Comparison of ENCODE assay signal across 22 cellular contexts in genomic region chr9:69065660-69066059, GRCh38. TPM values are rescaled to one million over a fixed set of nuclear protein-coding genes. Genes with fewer than 3 reads are reported as not detected.
DNase-seq lines count a peak whose midpoint lies in the region; ATAC-seq and TF ChIP-seq lines count a peak whose summit lies in the region.
"Had no signal": no experiment of that assay in that cellular context is flagged by ENCODE, and none has a peak within 500 bp of the region (broad histone marks: within the 10 kb centered on the region; RNA-seq: fewer than 3 reads in every experiment).

No MANE protein-coding gene starts in this region.

- H3K36me3 ChIP-seq in GM23338 (ENCODE audit: insufficient read depth) (no peaks in the 10 kb centered on the region; the same call in 1 of the 2 replicates), HUES64 (ENCODE audit: insufficient read depth, low read length) (peaks cover 40% of the 10 kb centered on the region)

- H3K4me1 Mint-ChIP-seq in GM23338, result peaks cover 25% of the 10 kb centered on the region
- peaks cover 1% of the 10 kb centered on the region for H3K4me1 Mint-ChIP-seq in activated CD8-positive, alpha-beta T cell treated with anti-CD3 and anti-CD28 coated beads for 36 hours (ENCODE audit: low read depth)
- H3K4me1 Mint-ChIP-seq: CD14-positive monocyte had no signal

- no peak overlapping the region for H3K9ac ChIP-seq in HUES64 (ENCODE audit: low read depth, low read length)
- H3K9ac ChIP-seq: BLaER1 treated with 17β-estradiol and CSF1 and Interleukin-3, amounts not matched to agents 10 nM and 100 nM had no signal

- no peaks in the 10 kb centered on the region for H3K9me3 Mint-ChIP-seq in GM23338
- no peaks in the 10 kb centered on the region for H3K9me3 Mint-ChIP-seq in activated CD8-positive, alpha-beta T cell treated with anti-CD3 and anti-CD28 coated beads for 36 hours
- H3K9me3 Mint-ChIP-seq: CD14-positive monocyte; CD4-positive, alpha-beta T cell; CD8-positive, alpha-beta memory T cell had no signal

- H3K4me1 ChIP-seq in GM23338 (ENCODE audit: insufficient read depth), result peaks cover 28% of the 10 kb centered on the region
- peaks cover 21% of the 10 kb centered on the region for H3K4me1 ChIP-seq in HUES64 (ENCODE audit: insufficient read depth, low read length)
- H3K4me1 ChIP-seq: A549, BE2C had no signal

- CTCF ChIA-PET in activated CD8-positive, alpha-beta T cell treated with anti-CD3 and anti-CD28 coated beads for 36 hours (lab: Charles Lee), result interaction anchor here (2.4 kb wide), 1 partner anchor 128 kb away, joined by 7 read pairs; no protein-coding TSS in a partner anchor

- no peak for TF ChIP-seq CTCF in GM23338 (conservative IDR thresholded peaks at IDR 0.05; ENCODE audit: low read depth in 2 of 2)
- TF ChIP-seq CTCF in activated CD8-positive, alpha-beta T cell treated with anti-CD3 and anti-CD28 coated beads for 36 hours (IDR thresholded peaks at IDR 0.05), result no peak

- intact Hi-C loops in activated CD8-positive, alpha-beta T cell treated with anti-CD3 and anti-CD28 coated beads for 36 hours (cut with micrococcal nuclease), result no loop called here

- no peak overlapping the region for H3K4me3 Mint-ChIP-seq in GM23338
- H3K4me3 Mint-ChIP-seq in activated CD8-positive, alpha-beta T cell treated with anti-CD3 and anti-CD28 coated beads for 36 hours, result no peak overlapping the region
- H3K4me3 Mint-ChIP-seq: CD14-positive monocyte; CD4-positive, alpha-beta T cell; CD8-positive, alpha-beta memory T cell had no signal

- no peaks in the 10 kb centered on the region for H3K9me2 ChIP-seq in GM23338 (ENCODE audit: insufficient read depth)

- H3K79me2 ChIP-seq in GM23338 (replicated peaks; ENCODE audit: insufficient read depth), result peaks cover 12% of the 10 kb centered on the region; the same call in 1 of the 2 replicates

- WGBS in HUES64, result 82% methylated on average over 1 of the region's 1 CpG

- H4K20me1 ChIP-seq in GM23338 (replicated peaks; ENCODE audit: insufficient read depth), result no peaks in the 10 kb centered on the region

- H3K4me2 ChIP-seq in GM23338, result no peak overlapping the region
- H3K4me2 ChIP-seq: A549; BLaER1 treated with 17β-estradiol and CSF1 and Interleukin-3, amounts not matched to agents 10 nM and 100 nM had no signal

- peaks cover 56% of the 10 kb centered on the region for H3K36me3 Mint-ChIP-seq in GM23338 (ENCODE audit: low read depth)
- H3K36me3 Mint-ChIP-seq in activated CD8-positive, alpha-beta T cell treated with anti-CD3 and anti-CD28 coated beads for 36 hours (ENCODE audit: low read depth), result peaks cover 22% of the 10 kb centered on the region

- no peak for ATAC-seq in GM23338
- peak; percentile 52 for ATAC-seq in left lobe of liver
- ATAC-seq in activated CD8-positive, alpha-beta T cell treated with anti-CD3 and anti-CD28 coated beads for 36 hours, result no peak
- ATAC-seq in GM18861 (IDR thresholded peaks at IDR 0.05; ENCODE audit: unreplicated experiment), result no peak
- ATAC-seq in HG03159 (IDR thresholded peaks at IDR 0.05; ENCODE audit: unreplicated experiment), result no peak
- ATAC-seq: A549, GM12878 had no signal

- H3K4me3 ChIP-seq in GM23338, result no peak overlapping the region
- no peak overlapping the region for H3K4me3 ChIP-seq in HUES64 (ENCODE audit: low read length)
- H3K4me3 ChIP-seq: A549; BLaER1 treated with 17β-estradiol and CSF1 and Interleukin-3, amounts not matched to agents 10 nM and 100 nM; GM12878 had no signal

- peak overlapping the region; percentile 62 for H3K27ac ChIP-seq in GM23338 (ENCODE audit: low read depth)
- H3K27ac ChIP-seq in HUES64 (ENCODE audit: low read depth, low read length), result peak overlapping the region; percentile 18; the same call in 1 of the 2 replicates
- H3K27ac ChIP-seq: A549; BLaER1 treated with 17β-estradiol and CSF1 and Interleukin-3, amounts not matched to agents 10 nM and 100 nM had no signal

- H3K27ac Mint-ChIP-seq in GM23338, result no peak overlapping the region
- no peak overlapping the region for H3K27ac Mint-ChIP-seq in activated CD8-positive, alpha-beta T cell treated with anti-CD3 and anti-CD28 coated beads for 36 hours
- H3K27ac Mint-ChIP-seq: CD14-positive monocyte; CD4-positive, alpha-beta T cell; CD8-positive, alpha-beta memory T cell had no signal

- H2AFZ ChIP-seq in GM23338, result no peak overlapping the region

- H3K9me3 ChIP-seq in HUES64 (ENCODE audit: insufficient read depth, low read depth, low read length), result no peaks in the 10 kb centered on the region
- H3K9me3 ChIP-seq: A549; BE2C; BLaER1 treated with 17β-estradiol and CSF1 and Interleukin-3, amounts not matched to agents 10 nM and 100 nM had no signal

- POLR2A ChIA-PET in activated CD8-positive, alpha-beta T cell treated with anti-CD3 and anti-CD28 coated beads for 36 hours (lab: Charles Lee), result no interaction called here

- peaks cover 2% of the 10 kb centered on the region for H3K27me3 Mint-ChIP-seq in GM23338 (ENCODE audit: insufficient read depth, low read depth, poor library complexity)
- no peaks in the 10 kb centered on the region for H3K27me3 Mint-ChIP-seq in activated CD8-positive, alpha-beta T cell treated with anti-CD3 and anti-CD28 coated beads for 36 hours
- H3K27me3 Mint-ChIP-seq: CD4-positive, alpha-beta T cell; CD8-positive, alpha-beta memory T cell had no signal

- H3K27me3 ChIP-seq in GM23338 (ENCODE audit: insufficient read depth), result no peaks in the 10 kb centered on the region
- H3K27me3 ChIP-seq in HUES64 (ENCODE audit: insufficient read depth, low read length), result no peaks in the 10 kb centered on the region
- H3K27me3 ChIP-seq: BE2C; BLaER1 treated with 17β-estradiol and CSF1 and Interleukin-3, amounts not matched to agents 10 nM and 100 nM had no signal

- 0 out of 2 replicates have a peak, but pooled peaks cover 5% of the 10 kb centered on the region for H3F3A ChIP-seq in GM23338 (replicated peaks; ENCODE audit: low read depth)

- DNase-seq in GM23338 (ENCODE audit: low spot score) (no peak), left lobe of liver (ENCODE audit: low spot score) (no peak)
- DNase-seq in activated CD8-positive, alpha-beta T cell treated with anti-CD3 and anti-CD28 coated beads for 36 hours, result no peak
- DNase-seq: 8988T; ACHN; AML-193; BE2C; CD4-positive, alpha-beta T cell; CD8-positive, alpha-beta memory T cell; DMS 273 treated with DMSO at 0.1 percent for 48 hours; DMS79; EL; GDM1; GOT3; HCEC 1CT had no signal

TF ChIP-seq in GM23338, 12 proteins besides CTCF, POLR2A, EP300 and RAD21:
- no peak for TF ChIP-seq JUNB (IDR thresholded peaks at IDR 0.05; ENCODE audit: unreplicated experiment)
- TF ChIP-seq ETS1 (IDR thresholded peaks at IDR 0.05), result no peak
- TF ChIP-seq REST (IDR thresholded peaks at IDR 0.05; ENCODE audit: unreplicated experiment), result no peak
- TF ChIP-seq CREB1 (CRISPR knock-in tag; IDR thresholded peaks at IDR 0.05; ENCODE audit: low read depth), result no peak
- no peak for TF ChIP-seq EZH2phosphoT487 (IDR thresholded peaks at IDR 0.05; ENCODE audit: unreplicated experiment)
- TF ChIP-seq NANOG (IDR thresholded peaks at IDR 0.05; ENCODE audit: borderline replicate concordance), result no peak

RNA-seq across cellular contexts. Expression of gene FXN, which starts 30.1 kb away (rescaled TPM):
- total RNA-seq in GM23338 (2014; rRNA removed; shearing (Covaris generic)), result 17.8 and 26.1 TPM in 2 replicates
- polyA plus RNA-seq in GM23338 (2016; fragmentation: Nextera tagmentation; extraction: Ambion mirVana), result 55.0 and 66.4 TPM in 2 replicates
- 29.3 TPM for polyA plus RNA-seq in HUES64 (2013, experiment 1 of 2)
- 27.6 TPM for polyA plus RNA-seq in HUES64 (2013, experiment 2 of 2)
- 27.1 TPM for total RNA-seq in left lobe of liver
- 10 to 100 TPM; 21.0 to 21.8 TPM for total RNA-seq in activated CD8-positive, alpha-beta T cell treated with anti-CD3 and anti-CD28 coated beads for 36 hours

RNA-seq across cellular contexts. Expression of gene PRKACG, which starts 51.7 kb away (rescaled TPM):
- total RNA-seq in GM23338 (2014; rRNA removed; shearing (Covaris generic)), result not detected in 2 replicates
- polyA plus RNA-seq in GM23338 (2016; fragmentation: Nextera tagmentation; extraction: Ambion mirVana), result not detected in 2 replicates
- not detected for polyA plus RNA-seq in HUES64 (2013, experiment 1 of 2)
- polyA plus RNA-seq in HUES64 (2013, experiment 2 of 2), result not detected
- total RNA-seq in left lobe of liver, result not detected
- not detected for total RNA-seq in activated CD8-positive, alpha-beta T cell treated with anti-CD3 and anti-CD28 coated beads for 36 hours
- total RNA-seq: CD4-positive, alpha-beta T cell; CD8-positive, alpha-beta memory T cell; GM12878 had no signal
- polyA plus RNA-seq: A549; CD14-positive monocyte; CD8-positive, alpha-beta memory T cell; GM12878 had no signal
